ENCODE assay signal across 7 cellular contexts in genomic region chr22:31229402-31230140, GRCh38. TPM values are rescaled to one million over a fixed set of nuclear protein-coding genes. Genes with fewer than 3 reads are reported as not detected.
DNase-seq lines count a peak whose midpoint lies in the region; ATAC-seq, FAIRE-seq and TF ChIP-seq lines count a peak whose summit lies in the region.

No MANE protein-coding gene starts in this region.

- H3K27me3 ChIP-seq in HUES48 (ENCODE audit: control insufficient read depth, insufficient read depth, low read length), result no peaks in the 10 kb centered on the region
- H3K27me3 ChIP-seq in WERI-Rb-1 (ENCODE audit: insufficient read depth, low read depth, severe bottlenecking), result no peaks in the 10 kb centered on the region
- H3K27me3 ChIP-seq in heart left ventricle, result no peaks in the 10 kb centered on the region
- no peaks in the 10 kb centered on the region for H3K27me3 ChIP-seq in small intestine (ENCODE audit: control insufficient read depth in 2 of 2, insufficient read depth in 2 of 2, low read length in 2 of 2)

- H3K4me1 ChIP-seq in HUES48 (ENCODE audit: control insufficient read depth, insufficient read depth, low read length), result 0 out of 2 replicates have a peak, but pooled peaks cover 5% of the 10 kb centered on the region
- peaks cover 5 to 73% (median 32%) of the 10 kb centered on the region in 12 donors for H3K4me1 ChIP-seq in heart left ventricle
- H3K4me1 ChIP-seq in small intestine (ENCODE audit: control insufficient read depth in 2 of 2, insufficient read depth in 1 of 2, low read depth in 1 of 2, low read length in 1 of 2), result peaks cover 4 to 12% of the 10 kb centered on the region in 2 donors

- intact Hi-C loops in heart left ventricle (cut with DNase I), result loop anchor here in 9 of 10 donors (2.0 to 10.0 kb wide), 8 partner anchors 15 to 285 kb away; partner anchors contain the start of genes SELENOM (in 7 of the 9) and RNF185 (in 1 of the 9)

- no peak overlapping the region for H3K9ac ChIP-seq in HUES48 (ENCODE audit: low read depth, low read length)

- H3K9me3 ChIP-seq in HUES48 (ENCODE audit: control insufficient read depth, insufficient read depth, low read length) (no peaks in the 10 kb centered on the region), WERI-Rb-1 (ENCODE audit: severe bottlenecking) (no peaks in the 10 kb centered on the region), heart left ventricle (no peaks in the 10 kb centered on the region), small intestine (ENCODE audit: control insufficient read depth, low read depth) (no peaks in the 10 kb centered on the region)

- TF ChIP-seq POLR2A in heart left ventricle (IDR thresholded peaks at IDR 0.05), result no peak

- ATAC-seq in heart left ventricle (peak in 3 of 4 donors; percentile 66 to 82 (median 74)), HG02973 (IDR thresholded peaks at IDR 0.05; ENCODE audit: unreplicated experiment) (no peak), HG02798 (IDR thresholded peaks at IDR 0.05; ENCODE audit: poor library complexity, unreplicated experiment) (no peak)

- H3K27ac ChIP-seq in HUES48 (ENCODE audit: low read depth, low read length), result peak overlapping the region; percentile 38
- peak overlapping the region; percentile 76 for H3K27ac ChIP-seq in WERI-Rb-1
- H3K27ac ChIP-seq in heart left ventricle, result peak overlapping the region; percentile 43 to 95 (median 70)
- H3K27ac ChIP-seq in small intestine (ENCODE audit: low read depth in 1 of 2, low read length in 1 of 2), result peak overlapping the region; percentile 75 to 85

- 57 to 69% (median 65%) methylated on average over 4 of the region's 4 CpGs for WGBS in heart left ventricle, 4 donors
- WGBS in small intestine, 3 donors, result 15 to 41% (median 38%) methylated on average over 4 of the region's 4 CpGs

- DNase-seq in WERI-Rb-1 (peak; percentile 78), heart left ventricle (peak in 4 of 5 donors; percentile 54 to 77 (median 72)), small intestine (peak; percentile 89), RKO (ENCODE audit: low spot score) (no peak)

- no peak for TF ChIP-seq CTCF in WERI-Rb-1 (IDR thresholded peaks at IDR 0.05; ENCODE audit: low read depth, low read length)
- TF ChIP-seq CTCF in heart left ventricle (IDR thresholded peaks at IDR 0.05), result no peak

- peaks cover 38% of the 10 kb centered on the region for H3K36me3 ChIP-seq in HUES48 (ENCODE audit: control insufficient read depth, insufficient read depth, low read length)
- peaks cover 60% of the 10 kb centered on the region for H3K36me3 ChIP-seq in WERI-Rb-1
- H3K36me3 ChIP-seq in heart left ventricle, result peaks cover 0 to 23% (median 11%) of the 10 kb centered on the region in 9 donors
- peaks cover 0 to 3% of the 10 kb centered on the region in 2 donors for H3K36me3 ChIP-seq in small intestine (ENCODE audit: control insufficient read depth in 2 of 2, insufficient read depth in 2 of 2, low read length in 2 of 2)

- H3K4me3 ChIP-seq in HUES48 (ENCODE audit: low read depth, low read length) (no peak overlapping the region), WERI-Rb-1 (ENCODE audit: low read depth, low read length) (no peak overlapping the region), heart left ventricle (no peak overlapping the region), small intestine (ENCODE audit: low read depth in 1 of 2, low read length in 2 of 2) (no peak overlapping the region)

- FAIRE-seq in small intestine (lab: Jason Lieb, UNC), result no peak

RNA-seq across cellular contexts. Expression of gene LIMK2, which starts 17.5 kb away (rescaled TPM):
- 10 to 100 TPM in 4 of 9 donors, 1 to 10 TPM in 5; 7.1 to 33.3 (median 9.4) TPM for total RNA-seq in heart left ventricle
- polyA plus RNA-seq in heart left ventricle (10 to 100 TPM in 1 of 2 donors, 1 to 10 TPM in 1; 7.0 to 10.9 TPM), small intestine (10 to 100 TPM; 15.7 to 37.1 (median 21.1) TPM)

Comparison
In these comparisons a context has a peak if more than half of its experiments do, and no peak if none do; other contexts are left out.
1. ATAC-seq: peak in heart left ventricle (3 of 4); none in HG02973 (single experiment) and HG02798 (single experiment).
2. Peak in every context shown above with its lines, with median percentiles within 50 percentile points of each other: H3K27ac ChIP-seq.